9 cellular contexts compared by ENCODE assay signal in genomic region chr1:100222428-100222827, GRCh38. TPM values are rescaled to one million over a fixed set of nuclear protein-coding genes. Genes with fewer than 3 reads are reported as not detected.
"Had no signal": no experiment of that assay in that cellular context is flagged by ENCODE, and none has a peak within 500 bp of the region (broad histone marks: within the 10 kb centered on the region; RNA-seq: fewer than 3 reads in every experiment).

No MANE protein-coding gene starts in this region.

- H3K4me1 Mint-ChIP-seq: IgD-negative memory B cell had no signal

- H3K9me3 Mint-ChIP-seq: IgD-negative memory B cell had no signal

- FAIRE-seq: HepG2, HTR-8/SVneo had no signal

- H3K4me2 ChIP-seq: KMS-11 had no signal

- H3K27ac Mint-ChIP-seq: IgD-negative memory B cell had no signal

- H3K4me3 Mint-ChIP-seq: IgD-negative memory B cell had no signal

- DNase-seq: IMR-90, KBM-7, KG1 had no signal

- ATAC-seq: HepG2 had no signal

- H3K27ac ChIP-seq: HL-60, KMS-11 had no signal

- H3K9ac ChIP-seq: KMS-11 had no signal

- H3K27me3 Mint-ChIP-seq: IgD-negative memory B cell had no signal

RNA-seq across cellular contexts. Expression of gene LRRC39, which starts 44.4 kb away (rescaled TPM):
- total RNA-seq: HT1080 had no signal
- polyA plus RNA-seq: IgD-negative memory B cell had no signal
